9 cellular contexts compared by ENCODE assay signal in genomic region chrX:13076176-13076956, GRCh38. TPM values are rescaled to one million over a fixed set of nuclear protein-coding genes. Genes with fewer than 3 reads are reported as not detected.
DNase-seq lines count a peak whose midpoint lies in the region; ATAC-seq and TF ChIP-seq lines count a peak whose summit lies in the region.
"Had no signal": no experiment of that assay in that cellular context is flagged by ENCODE, and none has a peak within 500 bp of the region (broad histone marks: within the 10 kb centered on the region; RNA-seq: fewer than 3 reads in every experiment).

No MANE protein-coding gene starts in this region.

- ATAC-seq in GM21786 (IDR thresholded peaks at IDR 0.05; ENCODE audit: unreplicated experiment) (peak; percentile 51), left colon (peak; percentile 58), GM21619 (IDR thresholded peaks at IDR 0.05; ENCODE audit: unreplicated experiment) (no peak)

- H3K27me3 ChIP-seq in OCI-LY1 (ENCODE audit: insufficient read depth, low read length), result no peaks in the 10 kb centered on the region

- no peaks in the 10 kb centered on the region for H3F3A ChIP-seq in OCI-LY1 (ENCODE audit: insufficient read depth, low read length)

- TF ChIP-seq CTCF in GM13977 (IDR thresholded peaks at IDR 0.05; ENCODE audit: extremely low read depth, insufficient read depth, missing control alignments), result no peak
- TF ChIP-seq CTCF in OCI-LY1 (IDR thresholded peaks at IDR 0.05; ENCODE audit: low read length), result no peak

- in situ Hi-C loops in GM13977 (cut with MboI; ENCODE audit: low pct_unique_long_range_greater_than_20kb, low sequenced_read_pairs, unreplicated experiment), result no loop called here

- H3K9me3 ChIP-seq in OCI-LY1 (ENCODE audit: low read length), result no peaks in the 10 kb centered on the region

- H2AFZ ChIP-seq in OCI-LY1 (ENCODE audit: low read length), result no peak overlapping the region

- H3K36me3 ChIP-seq in OCI-LY1 (ENCODE audit: insufficient read depth, low read length), result no peaks in the 10 kb centered on the region

- no peak overlapping the region for H3K4me2 ChIP-seq in OCI-LY1 (ENCODE audit: low read length)

- no peaks in the 10 kb centered on the region for H4K20me1 ChIP-seq in OCI-LY1 (ENCODE audit: insufficient read depth, low read length)

- intact Hi-C loops in left colon (cut with DNase I, micrococcal nuclease), result no loop called here

- H3K79me2 ChIP-seq in OCI-LY1 (ENCODE audit: insufficient read depth, low read length), result no peaks in the 10 kb centered on the region

- peak overlapping the region; percentile 34; the same call in 1 of the 2 replicates for H3K9ac ChIP-seq in OCI-LY1 (ENCODE audit: low read length)

- peaks cover 80% of the 10 kb centered on the region for H3K4me1 ChIP-seq in OCI-LY1 (ENCODE audit: insufficient read depth, low read length, severe bottlenecking)

- DNase-seq in GM13977 (ENCODE audit: low spot score) (peak; percentile 41), left colon (no peak), COLO829 (ENCODE audit: low spot score) (no peak), COLO668 (lab: John Stamatoyannopoulos, UW; ENCODE audit: unreplicated experiment) (no peak), D341Med (ENCODE audit: low spot score) (no peak)
- DNase-seq: NCI-H2081 had no signal

- H3K4me3 ChIP-seq in OCI-LY1 (ENCODE audit: low read depth, low read length, poor library complexity, severe bottlenecking), result no peak overlapping the region

- peak overlapping the region; percentile 99 for H3K27ac ChIP-seq in OCI-LY1 (ENCODE audit: low read depth, low read length, poor library complexity, severe bottlenecking)

- H3K9me2 ChIP-seq in OCI-LY1 (ENCODE audit: low read depth, low read length), result no peaks in the 10 kb centered on the region

RNA-seq across cellular contexts. Expression of gene FAM9C, which starts 31.9 kb away (rescaled TPM):
- under 1 TPM; 0.09 to 0.17 TPM for total RNA-seq in left colon
